In the genomic region with DNA sequence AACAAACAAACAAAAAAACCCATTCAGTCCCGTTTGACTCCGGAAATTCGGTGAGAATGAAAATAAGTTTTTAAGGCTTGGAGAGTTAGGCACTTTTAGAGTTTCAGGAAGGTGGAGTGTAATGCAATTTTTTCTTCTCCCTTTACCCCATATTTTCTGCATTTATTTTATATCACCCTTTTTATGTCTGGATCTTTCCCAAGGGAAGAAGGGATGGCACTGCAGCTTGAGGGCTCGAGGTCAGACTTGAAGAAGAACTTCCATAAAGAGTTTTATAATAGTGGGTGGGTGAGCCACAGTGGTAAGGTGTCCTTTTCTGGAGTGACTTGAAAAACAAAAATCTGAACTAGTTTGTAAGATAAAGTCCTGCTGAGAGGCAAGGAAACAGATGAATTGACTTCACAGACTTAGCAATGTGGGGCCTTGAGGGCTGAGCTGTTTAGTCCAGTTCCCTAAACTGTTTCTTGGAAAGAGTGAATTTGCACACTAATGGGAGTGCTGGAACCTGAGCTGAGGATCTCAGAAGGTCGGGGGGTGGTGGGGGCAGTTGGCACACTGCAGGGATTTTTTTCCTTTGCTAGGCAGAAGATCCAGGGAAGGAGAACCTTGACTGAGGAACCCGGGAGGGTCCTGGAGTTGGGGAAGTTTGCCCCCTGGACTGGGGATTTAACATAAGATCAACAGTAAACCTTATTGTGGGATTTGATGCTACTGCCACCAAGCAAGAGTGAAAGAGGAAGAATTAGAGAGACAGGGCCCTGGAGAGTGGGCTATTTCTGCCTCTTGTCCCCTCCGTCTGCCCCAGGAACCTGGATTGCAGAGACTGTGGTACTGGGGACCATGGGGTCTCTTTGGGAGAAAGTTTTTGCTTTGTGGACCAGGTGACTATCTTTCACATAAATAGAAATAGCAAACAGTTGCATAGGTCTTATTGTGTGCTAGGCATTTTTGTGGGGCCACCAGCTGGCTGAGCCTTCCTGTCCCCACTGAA, we compare ENCODE assay signal across 1 cellular context.
TF ChIP-seq lines count a peak whose summit lies in the region.

No MANE protein-coding gene starts in this region.

TF ChIP-seq in IMR-90, 13 proteins besides CTCF, POLR2A, EP300 and RAD21:
- TF ChIP-seq FOS (IDR thresholded peaks at IDR 0.05; ENCODE audit: low read depth, low read length): no peak
- TF ChIP-seq MAFK (IDR thresholded peaks at IDR 0.05; ENCODE audit: low read depth, low read length): no peak
- TF ChIP-seq CEBPB (IDR thresholded peaks at IDR 0.05; ENCODE audit: low read depth, low read length): no peak
